In genomic region chr6:116667620-116668019, GRCh38 we compare ENCODE assay signal across 8 cellular contexts. TPM values are rescaled to one million over a fixed set of nuclear protein-coding genes. Genes with fewer than 3 reads are reported as not detected.
DNase-seq lines count a peak whose midpoint lies in the region; ATAC-seq and TF ChIP-seq lines count a peak whose summit lies in the region.

No MANE protein-coding gene starts in this region.

- H3K36me3 ChIP-seq in OCI-LY3 (replicated peaks; ENCODE audit: low read depth, low read length), result peaks cover 3% of the 10 kb centered on the region
- H3K36me3 ChIP-seq in psoas muscle (ENCODE audit: insufficient read depth in 1 of 2, low read depth in 1 of 2), result no peaks in the 10 kb centered on the region

- H3K27me3 Mint-ChIP-seq in endothelial cell (ENCODE audit: unreplicated experiment), result no peaks in the 10 kb centered on the region

- no peaks in the 10 kb centered on the region for H3K9me3 Mint-ChIP-seq in endothelial cell (ENCODE audit: unreplicated experiment)

- H3K4me3 ChIP-seq in OCI-LY3 (ENCODE audit: low read length) (peak overlapping the region; percentile 99), psoas muscle (peak overlapping the region; percentile 94)

- H4K20me1 ChIP-seq in OCI-LY3 (ENCODE audit: insufficient read depth, low read length), result peaks cover 8% of the 10 kb centered on the region

- H2AFZ ChIP-seq in OCI-LY3 (ENCODE audit: low read depth, low read length), result no peak overlapping the region

- H3K4me3 Mint-ChIP-seq in endothelial cell (ENCODE audit: unreplicated experiment), result peak overlapping the region; percentile 97

- intact Hi-C loops in psoas muscle (cut with DNase I), result loop anchor here in 1 of 2 donors (5.0 kb wide), 1 partner anchor 95 kb away; the partner anchor contains the start of gene RWDD1

- H3K27ac ChIP-seq in OCI-LY3 (ENCODE audit: low read length) (peak overlapping the region; percentile 67), psoas muscle (peak overlapping the region; percentile 83)

- peaks cover 14% of the 10 kb centered on the region for H3K4me1 ChIP-seq in OCI-LY3 (ENCODE audit: low read length)
- peaks cover 18% of the 10 kb centered on the region for H3K4me1 ChIP-seq in psoas muscle

- H3K9me3 ChIP-seq in OCI-LY3 (ENCODE audit: insufficient read depth, low read length) (no peaks in the 10 kb centered on the region), psoas muscle (no peaks in the 10 kb centered on the region)

- peak overlapping the region; percentile 76 for H3K4me2 ChIP-seq in OCI-LY3 (ENCODE audit: low read length)

- ATAC-seq in GM21825 (IDR thresholded peaks at IDR 0.05; ENCODE audit: unreplicated experiment) (peak; percentile 39), psoas muscle (no peak), GM18519 (IDR thresholded peaks at IDR 0.05; ENCODE audit: low FRiP score, unreplicated experiment) (no peak), GM21381 (IDR thresholded peaks at IDR 0.05; ENCODE audit: unreplicated experiment) (no peak)

- H3K36me3 Mint-ChIP-seq in endothelial cell (ENCODE audit: low read depth, unreplicated experiment), result no peaks in the 10 kb centered on the region

- H3K27me3 ChIP-seq in OCI-LY3 (ENCODE audit: low read depth, low read length) (no peaks in the 10 kb centered on the region), psoas muscle (ENCODE audit: insufficient read depth in 3 of 3, low read length in 2 of 3) (no peaks in the 10 kb centered on the region)

- H3K4me1 Mint-ChIP-seq in endothelial cell (ENCODE audit: unreplicated experiment), result peaks cover 11% of the 10 kb centered on the region

- H3K79me2 ChIP-seq in OCI-LY3 (ENCODE audit: low read length), result peaks cover 60% of the 10 kb centered on the region

- 18 to 25% (median 19%) methylated on average over 3 of the region's 3 CpGs for WGBS in psoas muscle, 3 donors

- no peak overlapping the region for H3K27ac Mint-ChIP-seq in endothelial cell (ENCODE audit: unreplicated experiment)

- TF ChIP-seq CTCF in OCI-LY3 (IDR thresholded peaks at IDR 0.05; ENCODE audit: low read depth, low read length), result no peak
- TF ChIP-seq CTCF in endothelial cell (IDR thresholded peaks at IDR 0.05; ENCODE audit: unreplicated experiment), result no peak
- TF ChIP-seq CTCF in psoas muscle (IDR thresholded peaks at IDR 0.05), result no peak

- H3K9ac ChIP-seq in OCI-LY3 (ENCODE audit: low read length), result peak overlapping the region; percentile 94

- DNase-seq in CD1c-positive myeloid dendritic cell (ENCODE audit: extremely low spot score), result peak; percentile 66
- DNase-seq in endothelial cell (ENCODE audit: low spot score), result no peak
- DNase-seq in psoas muscle, result no peak
- DNase-seq in AG08395 (ENCODE audit: low spot score), result no peak

RNA-seq across cellular contexts. Expression of gene ZUP1, which starts 0.9 kb away (rescaled TPM):
- 21.2 TPM for total RNA-seq in endothelial cell (ENCODE audit: unreplicated experiment)
- total RNA-seq in psoas muscle, result 1 to 10 TPM; 3.6 to 5.9 (median 4.6) TPM
- polyA plus RNA-seq in psoas muscle, result 1 to 10 TPM; 3.4 to 9.7 (median 4.6) TPM

RNA-seq across cellular contexts. Expression of gene KPNA5, which starts 13.4 kb away (rescaled TPM):
- total RNA-seq in endothelial cell (ENCODE audit: unreplicated experiment), result 11.4 TPM
- 10 to 100 TPM; 10.2 to 20.7 (median 13.8) TPM for total RNA-seq in psoas muscle
- 10 to 100 TPM in 1 of 3 donors, 1 to 10 TPM in 2; 2.7 to 12.7 (median 6.3) TPM for polyA plus RNA-seq in psoas muscle

RNA-seq across cellular contexts. Expression of gene RSPH4A, which starts 51.3 kb away (rescaled TPM):
- total RNA-seq in endothelial cell (ENCODE audit: unreplicated experiment) (1.3 TPM), psoas muscle (under 1 TPM in 3 of 4 donors, not detected in 1; 0.21 to 0.71 (median 0.38) TPM)
- under 1 TPM; 0.13 to 0.22 (median 0.14) TPM for polyA plus RNA-seq in psoas muscle
